ENCODE assay signal across 29 cellular contexts in genomic region chr10:69307434-69307833, GRCh38.
"Had no signal": no experiment of that assay in that cellular context is flagged by ENCODE, and none has a peak within 500 bp of the region (broad histone marks: within the 10 kb centered on the region; RNA-seq: fewer than 3 reads in every experiment).

No MANE protein-coding gene starts in this region.

- H3K27ac ChIP-seq: colonic mucosa, coronary artery, dorsolateral prefrontal cortex, epithelial cell of prostate, esophagus muscularis mucosa, esophagus squamous epithelium, foreskin keratinocyte, gastrocnemius medialis, gastroesophageal sphincter, heart left ventricle, heart right ventricle, hepatocyte had no signal

- H3K4me2 ChIP-seq: hepatocyte had no signal

- H3K9me3 Mint-ChIP-seq: dendritic cell treated with granulocyte-macrophage colony-stimulating factor and Interleukin-4, amounts not matched to agents 40 ng/mL and 50 ng/mL, for 4 days; effector memory CD8-positive, alpha-beta T cell had no signal

- H2AFZ ChIP-seq: hepatocyte had no signal

- FAIRE-seq: endometrium, endothelial cell of umbilical vein, frontal cortex had no signal

- ATAC-seq: effector memory CD8-positive, alpha-beta T cell; esophagus mucosa; foreskin keratinocyte; gastrocnemius medialis; gastroesophageal sphincter; heart left ventricle; heart right ventricle had no signal

- H3K4me3 Mint-ChIP-seq: dendritic cell treated with granulocyte-macrophage colony-stimulating factor and Interleukin-4, amounts not matched to agents 40 ng/mL and 50 ng/mL, for 4 days; effector memory CD8-positive, alpha-beta T cell; endodermal cell had no signal

- H3K79me2 ChIP-seq: hepatocyte had no signal

- DNase-seq: colonic mucosa; cortex of kidney; dermis blood vessel endothelial cell; dorsolateral prefrontal cortex; effector CD4-positive, alpha-beta T cell; effector CD8-positive, alpha-beta T cell; effector memory CD4-positive, alpha-beta T cell; effector memory CD8-positive, alpha-beta T cell; endodermal cell; erythroblast; esophagus squamous epithelium; foreskin fibroblast; foreskin keratinocyte; foreskin melanocyte; gastrocnemius medialis; glutamatergic neuron; head of caudate nucleus; heart left ventricle; heart right ventricle had no signal

- H3K9me3 ChIP-seq: colonic mucosa, esophagus muscularis mucosa, esophagus squamous epithelium, gastrocnemius medialis, gastroesophageal sphincter, heart right ventricle had no signal

- H3K4me3 ChIP-seq: colonic mucosa, coronary artery, dorsolateral prefrontal cortex, esophagus muscularis mucosa, esophagus squamous epithelium, gastrocnemius medialis, gastroesophageal sphincter, heart left ventricle, heart right ventricle, hepatocyte had no signal

- H3K4me1 ChIP-seq: colonic mucosa, foreskin keratinocyte, gastrocnemius medialis, gastroesophageal sphincter had no signal

- H3K36me3 ChIP-seq: colonic mucosa, esophagus muscularis mucosa, esophagus squamous epithelium, gastrocnemius medialis, gastroesophageal sphincter, heart left ventricle, heart right ventricle had no signal

- H3K27ac Mint-ChIP-seq: effector memory CD8-positive, alpha-beta T cell; endodermal cell had no signal

- H3K27me3 ChIP-seq: colonic mucosa, esophagus muscularis mucosa, esophagus squamous epithelium, foreskin keratinocyte, gastrocnemius medialis, gastroesophageal sphincter, heart left ventricle, heart right ventricle, hepatocyte had no signal
